23 cellular contexts compared by ENCODE assay signal in genomic region chr18:41703744-41704530, GRCh38.
DNase-seq lines count a peak whose midpoint lies in the region; ATAC-seq and TF ChIP-seq lines count a peak whose summit lies in the region.
"Had no signal": no experiment of that assay in that cellular context is flagged by ENCODE, and none has a peak within 500 bp of the region (broad histone marks: within the 10 kb centered on the region; RNA-seq: fewer than 3 reads in every experiment).

No MANE protein-coding gene starts in this region.

- TF ChIP-seq CTCF in cardiac fibroblast (IDR thresholded peaks at IDR 0.05; ENCODE audit: low read depth, low read length) (no peak), gastrocnemius medialis (IDR thresholded peaks at IDR 0.05 in 4 of 5, conservative IDR thresholded peaks at IDR 0.05 in 1 of 5) (no peak)

- H3K4me1 ChIP-seq in gastrocnemius medialis = no peaks in the 10 kb centered on the region
- H3K4me1 ChIP-seq: left ventricle myocardium inferior, transverse colon had no signal

- in situ Hi-C loops in gastrocnemius medialis (cut with MboI; ENCODE audit: low sequenced_read_pairs in 4 of 4) = no loop called here

- no peaks in the 10 kb centered on the region for H3K36me3 ChIP-seq in gastrocnemius medialis
- H3K36me3 ChIP-seq: left ventricle myocardium inferior, transverse colon had no signal

- intact Hi-C loops in gastrocnemius medialis (cut with DNase I; ENCODE audit: low total_unique reads) = no loop called here

- H3K27me3 ChIP-seq in gastrocnemius medialis = no peaks in the 10 kb centered on the region
- H3K27me3 ChIP-seq: transverse colon had no signal

- DNase-seq in M059J (ENCODE audit: low read depth) (peak; percentile 15), cardiac fibroblast (ENCODE audit: low read depth in 2 of 2) (peak; percentile 8 to 42), iPS-NIHi11 (ENCODE audit: low spot score) (peak; percentile 20), SIG-M5 treated with dmso at 0.1 percent for 504 hours (lab: John Stamatoyannopoulos, UW; ENCODE audit: unreplicated experiment) (no peak), epidermal melanocyte (ENCODE audit: insufficient read length, low spot score) (no peak), gastrocnemius medialis (no peak)
- DNase-seq in stimulated activated CD4-positive, alpha-beta T cell treated with anti-CD3 and anti-CD28 coated beads, Interleukin-1b, Interleukin-23, amount 100 ng/mL, for 48 hours = no peak
- DNase-seq: activated CD4-positive, CD25-positive, alpha-beta regulatory T cell; activated CD8-positive, alpha-beta T cell treated with anti-CD3 and anti-CD28 coated beads, Interleukin-2, amount 10 ng/mL, durations not matched to agents 7 days and 5 days; activated naive CD4-positive, alpha-beta T cell treated with Interleukin-2 at 50 U/mL for 16 hours; activated T-cell treated with anti-CD3 and anti-CD28 coated beads, Interleukin-2, amount 50 U/mL, for 24 hours; AML-193; HCEC 1CT; left ventricle myocardium inferior; mucosa of descending colon; NCI-H1417; stimulated activated CD4-positive, alpha-beta T cell treated with anti-CD3 and anti-CD28 coated beads, Interleukin-4, amount 100 ng/mL, for 24 hours; stimulated activated naive CD8-positive, alpha-beta T cell treated with anti-CD3 and anti-CD28 coated beads, Interleukin-15, amount 100 ng/mL, for 72 hours; T1000; transverse colon had no signal

- TF ChIP-seq POLR2A in gastrocnemius medialis (IDR thresholded peaks at IDR 0.05) = no peak

- H3K4me3 ChIP-seq in cardiac fibroblast (replicated peaks in 1 of 2; ENCODE audit: low read depth in 2 of 2, low read length in 2 of 2) = no peak overlapping the region
- H3K4me3 ChIP-seq in gastrocnemius medialis = no peak overlapping the region
- H3K4me3 ChIP-seq: coronary artery, left ventricle myocardium inferior, mucosa of descending colon, skin epidermis, transverse colon had no signal

- no peaks in the 10 kb centered on the region for H3K9me3 ChIP-seq in gastrocnemius medialis
- H3K9me3 ChIP-seq: left ventricle myocardium inferior, mucosa of descending colon, transverse colon had no signal

- H3K27ac ChIP-seq in gastrocnemius medialis = no peak overlapping the region
- H3K27ac ChIP-seq: coronary artery, left ventricle myocardium inferior, RWPE1, skin epidermis, transverse colon had no signal

- no peak for ATAC-seq in gastrocnemius medialis
- ATAC-seq: activated CD8-positive, alpha-beta T cell treated with anti-CD3 and anti-CD28 coated beads, Interleukin-2, amount 10 ng/mL, durations not matched to agents 7 days and 5 days; mucosa of descending colon; stimulated activated naive CD8-positive, alpha-beta T cell treated with anti-CD3 and anti-CD28 coated beads, Interleukin-15, amount 100 ng/mL, for 72 hours had no signal

Comparison
In these comparisons a context has a peak if more than half of its experiments do, and no peak if none do; other contexts are left out.
1. DNase-seq: peak in M059J (single experiment), cardiac fibroblast (2 of 2) and iPS-NIHi11 (single experiment); none in SIG-M5 treated with dmso at 0.1 percent for 504 hours (single experiment), epidermal melanocyte (single experiment), stimulated activated CD4-positive, alpha-beta T cell treated with anti-CD3 and anti-CD28 coated beads, Interleukin-1b, Interleukin-23, amount 100 ng/mL, for 48 hours (single experiment) and gastrocnemius medialis (0 of 2).